Comparison of ENCODE assay signal across 8 cellular contexts in genomic region chr1:169466259-169467230, GRCh38. TPM values are rescaled to one million over a fixed set of nuclear protein-coding genes. Genes with fewer than 3 reads are reported as not detected.
DNase-seq lines count a peak whose midpoint lies in the region; ATAC-seq and TF ChIP-seq lines count a peak whose summit lies in the region.

No MANE protein-coding gene starts in this region.

- TF ChIP-seq POLR2A in esophagus muscularis mucosa (IDR thresholded peaks at IDR 0.05; ENCODE audit: low read depth) = no peak
- no peak for TF ChIP-seq POLR2A in sigmoid colon (IDR thresholded peaks at IDR 0.05)

- intact Hi-C loops in CD14-positive monocyte (cut with micrococcal nuclease) = loop anchor here (5.0 to 10.0 kb wide), 2 partner anchors 78 to 81 kb away; no protein-coding TSS in a partner anchor
- intact Hi-C loops in esophagus muscularis mucosa (cut with DNase I) = no loop called here
- intact Hi-C loops in sigmoid colon (cut with DNase I) = loop anchor here (1.0 kb wide), 1 partner anchor 80 kb away; no protein-coding TSS in a partner anchor

- peak overlapping the region in 1 of 7 donors; percentile 25 for H3K27ac Mint-ChIP-seq in CD14-positive monocyte
- no peak overlapping the region for H3K27ac Mint-ChIP-seq in activated naive CD8-positive, alpha-beta T cell treated with anti-CD3 and anti-CD28 coated beads, Interleukin-2, amount 50 U/mL, for 24 hours

- no peak for ATAC-seq in activated naive CD8-positive, alpha-beta T cell treated with anti-CD3 and anti-CD28 coated beads, Interleukin-2, amount 50 U/mL, for 24 hours

- no peak overlapping the region for H3K4me3 Mint-ChIP-seq in CD14-positive monocyte
- H3K4me3 Mint-ChIP-seq in activated naive CD8-positive, alpha-beta T cell treated with anti-CD3 and anti-CD28 coated beads, Interleukin-2, amount 50 U/mL, for 24 hours = no peak overlapping the region

- WGBS in esophagus muscularis mucosa = 80% methylated on average over 8 of the region's 8 CpGs
- 80 to 81% methylated on average over 8 of the region's 8 CpGs for WGBS in sigmoid colon, 2 donors

- H3K9me3 Mint-ChIP-seq in CD14-positive monocyte = no peaks in the 10 kb centered on the region
- no peaks in the 10 kb centered on the region for H3K9me3 Mint-ChIP-seq in activated naive CD8-positive, alpha-beta T cell treated with anti-CD3 and anti-CD28 coated beads, Interleukin-2, amount 50 U/mL, for 24 hours

- no peak overlapping the region for H3K4me3 ChIP-seq in esophagus muscularis mucosa
- H3K4me3 ChIP-seq in sigmoid colon = no peak overlapping the region

- in situ Hi-C loops in GM13977 (cut with MboI; ENCODE audit: low pct_unique_long_range_greater_than_20kb, low sequenced_read_pairs, unreplicated experiment) = loop anchor here (10.0 kb wide), 1 partner anchor 78 kb away; no protein-coding TSS in a partner anchor
- in situ Hi-C loops in GM13976 (cut with MboI; ENCODE audit: low sequenced_read_pairs, unreplicated experiment) = loop anchor here (10.0 kb wide), 1 partner anchor 78 kb away; no protein-coding TSS in a partner anchor

- H3K27ac ChIP-seq in esophagus muscularis mucosa (replicated peaks in 1 of 4) (no peak overlapping the region), sigmoid colon (no peak overlapping the region)

- H3K9me3 ChIP-seq in esophagus muscularis mucosa = no peaks in the 10 kb centered on the region
- H3K9me3 ChIP-seq in sigmoid colon = no peaks in the 10 kb centered on the region

- H3K27me3 Mint-ChIP-seq in CD14-positive monocyte (ENCODE audit: low read depth in 3 of 3) = peaks cover 0 to 2% (median 0%) of the 10 kb centered on the region in 3 donors
- no peaks in the 10 kb centered on the region for H3K27me3 Mint-ChIP-seq in activated naive CD8-positive, alpha-beta T cell treated with anti-CD3 and anti-CD28 coated beads, Interleukin-2, amount 50 U/mL, for 24 hours

- H3K36me3 ChIP-seq in esophagus muscularis mucosa = peaks cover 0 to 50% (median 18%) of the 10 kb centered on the region in 4 donors
- peaks cover 0 to 38% (median 0%) of the 10 kb centered on the region in 4 donors for H3K36me3 ChIP-seq in sigmoid colon

- no peak for DNase-seq in CD14-positive monocyte (ENCODE audit: low spot score)
- DNase-seq in GM13977 (ENCODE audit: low spot score) = no peak
- DNase-seq in OCI-M1 (lab: John Stamatoyannopoulos, UW) = peak; percentile 77
- no peak for DNase-seq in esophagus muscularis mucosa (ENCODE audit: extremely low spot score)
- no peak for DNase-seq in sigmoid colon
- no peak for DNase-seq in iPS-NIHi7 (ENCODE audit: extremely low spot score)
- DNase-seq in activated naive CD8-positive, alpha-beta T cell treated with anti-CD3 and anti-CD28 coated beads, Interleukin-2, amount 50 U/mL, for 24 hours = no peak
- no peak for DNase-seq in GM13976 (ENCODE audit: low spot score)

- TF ChIP-seq EP300 in esophagus muscularis mucosa (IDR thresholded peaks at IDR 0.05) (no peak), sigmoid colon (IDR thresholded peaks at IDR 0.05) (no peak)

- H3K4me1 Mint-ChIP-seq in CD14-positive monocyte = no peaks in the 10 kb centered on the region
- H3K4me1 Mint-ChIP-seq in activated naive CD8-positive, alpha-beta T cell treated with anti-CD3 and anti-CD28 coated beads, Interleukin-2, amount 50 U/mL, for 24 hours = peaks cover 2% of the 10 kb centered on the region

- H3K4me1 ChIP-seq in esophagus muscularis mucosa (no peaks in the 10 kb centered on the region), sigmoid colon (no peaks in the 10 kb centered on the region)

- TF ChIP-seq CTCF in CD14-positive monocyte (IDR thresholded peaks at IDR 0.05) (peak; percentile 35), GM13977 (IDR thresholded peaks at IDR 0.05; ENCODE audit: extremely low read depth, insufficient read depth, missing control alignments) (peak; percentile 49), esophagus muscularis mucosa (IDR thresholded peaks at IDR 0.05) (peak; percentile 38 to 44 (median 39)), sigmoid colon (IDR thresholded peaks at IDR 0.05) (peak in 3 of 4 experiments; percentile 10 to 35 (median 35)), GM13976 (IDR thresholded peaks at IDR 0.05; ENCODE audit: borderline replicate concordance, control extremely low read depth, extremely low read depth, insufficient read depth, missing control alignments) (no peak)

- peaks cover 29 to 36% of the 10 kb centered on the region in 2 donors for H3K36me3 Mint-ChIP-seq in CD14-positive monocyte
- peaks cover 1% of the 10 kb centered on the region for H3K36me3 Mint-ChIP-seq in activated naive CD8-positive, alpha-beta T cell treated with anti-CD3 and anti-CD28 coated beads, Interleukin-2, amount 50 U/mL, for 24 hours (ENCODE audit: low read depth)

- no peaks in the 10 kb centered on the region for H3K27me3 ChIP-seq in esophagus muscularis mucosa
- H3K27me3 ChIP-seq in sigmoid colon = no peaks in the 10 kb centered on the region

RNA-seq across cellular contexts. Expression of gene SLC19A2, which starts 19.2 kb away (rescaled TPM):
- polyA plus RNA-seq in CD14-positive monocyte (under 1 TPM; 0.52 to 0.81 TPM), sigmoid colon (1 to 10 TPM; 1.2 to 5.2 (median 3.0) TPM)
- total RNA-seq in esophagus muscularis mucosa (10 to 100 TPM; 19.0 to 38.8 (median 20.6) TPM), sigmoid colon (10 to 100 TPM; 21.0 to 31.3 (median 27.2) TPM)

RNA-seq across cellular contexts. Expression of gene CCDC181, which starts 39.3 kb away (rescaled TPM):
- not detected for polyA plus RNA-seq in CD14-positive monocyte
- total RNA-seq in esophagus muscularis mucosa = 1 to 10 TPM in 1 of 4 donors, under 1 TPM in 3; 0.80 to 2.3 (median 0.91) TPM
- total RNA-seq in sigmoid colon = 1 to 10 TPM in 2 of 4 donors, under 1 TPM in 1, not detected in 1; 0.95 to 1.4 (median 1.2) TPM
- under 1 TPM in 1 of 3 donors, not detected in 2; 0.25 TPM for polyA plus RNA-seq in sigmoid colon
